ENCODE assay signal across 14 cellular contexts in genomic region chr12:96073346-96074336, GRCh38. TPM values are rescaled to one million over a fixed set of nuclear protein-coding genes. Genes with fewer than 3 reads are reported as not detected.
DNase-seq lines count a peak whose midpoint lies in the region; ATAC-seq and TF ChIP-seq lines count a peak whose summit lies in the region.
"Had no signal": no experiment of that assay in that cellular context is flagged by ENCODE, and none has a peak within 500 bp of the region (broad histone marks: within the 10 kb centered on the region; RNA-seq: fewer than 3 reads in every experiment).

No MANE protein-coding gene starts in this region.

- no peak overlapping the region for H3K9ac ChIP-seq in mesenchymal stem cell (ENCODE audit: low read length)

- H3K4me1 Mint-ChIP-seq in stimulated activated effector memory CD8-positive, alpha-beta T cell treated with anti-CD3 and anti-CD28 coated beads, Interleukin-12 subunit alpha, Interleukin-12 subunit beta, amount 100 ng/mL, for 72 hours: peaks cover 16% of the 10 kb centered on the region
- peaks cover 7% of the 10 kb centered on the region for H3K4me1 Mint-ChIP-seq in Caco-2 (ENCODE audit: low read depth, unreplicated experiment)

- H3K23ac ChIP-seq in mesenchymal stem cell (ENCODE audit: low read length in 2 of 2): no peak overlapping the region

- H3K36me3 Mint-ChIP-seq in stimulated activated effector memory CD8-positive, alpha-beta T cell treated with anti-CD3 and anti-CD28 coated beads, Interleukin-12 subunit alpha, Interleukin-12 subunit beta, amount 100 ng/mL, for 72 hours: no peaks in the 10 kb centered on the region
- H3K36me3 Mint-ChIP-seq in Caco-2 (ENCODE audit: insufficient read depth, unreplicated experiment): no peaks in the 10 kb centered on the region
- H3K36me3 Mint-ChIP-seq: activated naive CD8-positive, alpha-beta T cell; natural killer cell treated with Interleukin-12 subunit alpha and Interleukin-12 subunit beta and Interleukin-15 and Interleukin-18, amount 100 ng/mL, for 72 hours had no signal

- H3K4ac ChIP-seq in mesenchymal stem cell (ENCODE audit: low read depth in 1 of 2, low read length in 2 of 2): no peak overlapping the region

- H3K4me3 Mint-ChIP-seq in stimulated activated effector memory CD8-positive, alpha-beta T cell treated with anti-CD3 and anti-CD28 coated beads, Interleukin-12 subunit alpha, Interleukin-12 subunit beta, amount 100 ng/mL, for 72 hours: no peak overlapping the region
- no peak overlapping the region for H3K4me3 Mint-ChIP-seq in Caco-2 (ENCODE audit: unreplicated experiment)
- H3K4me3 Mint-ChIP-seq: activated naive CD8-positive, alpha-beta T cell; natural killer cell treated with Interleukin-12 subunit alpha and Interleukin-12 subunit beta and Interleukin-15 and Interleukin-18, amount 100 ng/mL, for 72 hours had no signal

- H2BK15ac ChIP-seq in mesenchymal stem cell (ENCODE audit: low read depth, poor library complexity, severe bottlenecking): no peak overlapping the region

- DNase-seq in SIG-M5 treated with dmso at 0.1 percent for 504 hours (lab: John Stamatoyannopoulos, UW; ENCODE audit: unreplicated experiment): peak; percentile 53
- no peak for DNase-seq in SIG-M5 (lab: John Stamatoyannopoulos, UW)
- peak; percentile 10 for DNase-seq in NCI-H510A (lab: John Stamatoyannopoulos, UW)
- DNase-seq in stimulated activated effector memory CD8-positive, alpha-beta T cell treated with anti-CD3 and anti-CD28 coated beads, Interleukin-12 subunit alpha, Interleukin-12 subunit beta, amount 100 ng/mL, for 72 hours (ENCODE audit: low spot score in 2 of 2): no peak
- DNase-seq in mesenchymal stem cell: no peak
- DNase-seq in putamen (ENCODE audit: low spot score): no peak
- DNase-seq in Caco-2: no peak
- DNase-seq: activated CD8-positive, alpha-beta memory T cell treated with anti-CD3 and anti-CD28 coated beads for 24 hours; T-helper 2 cell; uterus had no signal

- no TSS peak for BruUV-seq in Caco-2 (replicated peaks; lab: Mats Ljungman, UMichigan)

- H3K36me3 ChIP-seq in ectodermal cell (ENCODE audit: control insufficient read depth, insufficient read depth, low read length) (no peaks in the 10 kb centered on the region), mesenchymal stem cell (ENCODE audit: control insufficient read depth in 1 of 2, insufficient read depth in 2 of 2, low read depth in 1 of 2, low read length in 2 of 2) (no peaks in the 10 kb centered on the region), Caco-2 (ENCODE audit: control insufficient read depth, insufficient read depth, low read length) (no peaks in the 10 kb centered on the region)
- H3K36me3 ChIP-seq: uterus had no signal

- no peak overlapping the region for H3K18ac ChIP-seq in mesenchymal stem cell (ENCODE audit: low read depth in 1 of 2, low read length in 2 of 2)

- H3K4me3 ChIP-seq in ectodermal cell (ENCODE audit: insufficient read depth, low read depth, low read length) (no peak overlapping the region), mesenchymal stem cell (ENCODE audit: insufficient read depth in 1 of 2, low read depth in 1 of 2, low read length in 2 of 2) (no peak overlapping the region), Caco-2 (ENCODE audit: low read depth, low read length) (no peak overlapping the region)
- H3K4me3 ChIP-seq: skin epidermis, uterus had no signal

- H3K14ac ChIP-seq in mesenchymal stem cell (ENCODE audit: low read length in 2 of 2): no peak overlapping the region

- no peak overlapping the region for H3K4me2 ChIP-seq in mesenchymal stem cell (ENCODE audit: low read length, poor library complexity, severe bottlenecking)

- no peak overlapping the region for H2AK5ac ChIP-seq in mesenchymal stem cell (ENCODE audit: low read length, severe bottlenecking)

- H3K9me3 ChIP-seq in ectodermal cell (ENCODE audit: control insufficient read depth, low read length) (no peaks in the 10 kb centered on the region), mesenchymal stem cell (ENCODE audit: control insufficient read depth, low read length) (no peaks in the 10 kb centered on the region), Caco-2 (no peaks in the 10 kb centered on the region)
- H3K9me3 ChIP-seq: uterus had no signal

- H2BK120ac ChIP-seq in mesenchymal stem cell (ENCODE audit: low read depth, low read length): no peak overlapping the region

- no peak overlapping the region for H3K27ac Mint-ChIP-seq in stimulated activated effector memory CD8-positive, alpha-beta T cell treated with anti-CD3 and anti-CD28 coated beads, Interleukin-12 subunit alpha, Interleukin-12 subunit beta, amount 100 ng/mL, for 72 hours
- H3K27ac Mint-ChIP-seq in Caco-2 (ENCODE audit: unreplicated experiment): no peak overlapping the region
- H3K27ac Mint-ChIP-seq: activated naive CD8-positive, alpha-beta T cell; natural killer cell treated with Interleukin-12 subunit alpha and Interleukin-12 subunit beta and Interleukin-15 and Interleukin-18, amount 100 ng/mL, for 72 hours had no signal

- H3K4me1 ChIP-seq in ectodermal cell (ENCODE audit: control insufficient read depth, insufficient read depth, low read length) (peaks cover 10% of the 10 kb centered on the region), mesenchymal stem cell (ENCODE audit: control insufficient read depth, insufficient read depth, low read depth, low read length) (peaks cover 4% of the 10 kb centered on the region), Caco-2 (no peaks in the 10 kb centered on the region)
- H3K4me1 ChIP-seq: uterus had no signal

- H4K8ac ChIP-seq in mesenchymal stem cell (ENCODE audit: low read length): no peak overlapping the region

- no peak overlapping the region for H4K91ac ChIP-seq in mesenchymal stem cell (ENCODE audit: low read length)

- WGBS in ectodermal cell, 2 experiments: 85 to 90% methylated on average over 7 of the region's 7 CpGs
- WGBS in mesenchymal stem cell: 91% methylated on average over 7 of the region's 7 CpGs

- H3K27me3 Mint-ChIP-seq in Caco-2 (ENCODE audit: insufficient read depth, unreplicated experiment): no peaks in the 10 kb centered on the region
- H3K27me3 Mint-ChIP-seq: activated naive CD8-positive, alpha-beta T cell had no signal

- no peak overlapping the region for H2BK12ac ChIP-seq in mesenchymal stem cell (ENCODE audit: low read length in 2 of 2)

- no peak overlapping the region for H2BK5ac ChIP-seq in mesenchymal stem cell (ENCODE audit: low read depth, low read length, poor library complexity, severe bottlenecking)

- TF ChIP-seq CTCF in Caco-2 (IDR thresholded peaks at IDR 0.05; ENCODE audit: insufficient read depth in 1 of 2, low read depth in 1 of 2, low read length in 1 of 2, severe bottlenecking in 1 of 2, unreplicated experiment in 1 of 2): no peak

- peak; percentile 39 for ATAC-seq in stimulated activated effector memory CD8-positive, alpha-beta T cell treated with anti-CD3 and anti-CD28 coated beads, Interleukin-12 subunit alpha, Interleukin-12 subunit beta, amount 100 ng/mL, for 72 hours
- ATAC-seq: natural killer cell treated with Interleukin-12 subunit alpha and Interleukin-12 subunit beta and Interleukin-15 and Interleukin-18, amount 100 ng/mL, for 72 hours had no signal

- POLR2A ChIA-PET in Caco-2 (lab: Charles Lee): no interaction called here

- intact Hi-C loops in Caco-2 (cut with micrococcal nuclease; ENCODE audit: unreplicated experiment): no loop called here

- no peaks in the 10 kb centered on the region for H3K79me1 ChIP-seq in mesenchymal stem cell (replicated peaks; ENCODE audit: low read length, poor library complexity, severe bottlenecking)

- H2AFZ ChIP-seq in mesenchymal stem cell (ENCODE audit: low read depth, low read length): no peak overlapping the region

- CTCF ChIA-PET in Caco-2 (lab: Charles Lee): interaction anchor here (1.1 kb wide), 1 partner anchor 9 kb away, joined by 3 read pairs; no protein-coding TSS in a partner anchor

- H3K27ac ChIP-seq in ectodermal cell (ENCODE audit: insufficient read depth, low read depth, low read length, poor library complexity, severe bottlenecking): peak overlapping the region; percentile 45
- no peak overlapping the region for H3K27ac ChIP-seq in mesenchymal stem cell (ENCODE audit: low read length, poor library complexity, severe bottlenecking)
- H3K27ac ChIP-seq: uterus had no signal

- H3K9me3 Mint-ChIP-seq in stimulated activated effector memory CD8-positive, alpha-beta T cell treated with anti-CD3 and anti-CD28 coated beads, Interleukin-12 subunit alpha, Interleukin-12 subunit beta, amount 100 ng/mL, for 72 hours: no peaks in the 10 kb centered on the region
- H3K9me3 Mint-ChIP-seq in Caco-2 (ENCODE audit: unreplicated experiment): no peaks in the 10 kb centered on the region
- H3K9me3 Mint-ChIP-seq: natural killer cell treated with Interleukin-12 subunit alpha and Interleukin-12 subunit beta and Interleukin-15 and Interleukin-18, amount 100 ng/mL, for 72 hours had no signal

- H3K27me3 ChIP-seq in ectodermal cell (ENCODE audit: control insufficient read depth, insufficient read depth, low read length, poor library complexity, severe bottlenecking): no peaks in the 10 kb centered on the region
- H3K27me3 ChIP-seq in mesenchymal stem cell (ENCODE audit: control insufficient read depth in 1 of 2, insufficient read depth in 1 of 2, low read length in 2 of 2): peaks cover 0 to 3% of the 10 kb centered on the region in 2 experiments
- H3K27me3 ChIP-seq in Caco-2 (replicated peaks; ENCODE audit: control insufficient read depth, insufficient read depth, low read length): no peaks in the 10 kb centered on the region
- H3K27me3 ChIP-seq: uterus had no signal

RNA-seq across cellular contexts. Expression of gene LTA4H, which starts 38.3 kb away (rescaled TPM):
- 215 TPM for polyA plus RNA-seq in ectodermal cell (2013, experiment 1 of 4)
- 233 TPM for polyA plus RNA-seq in ectodermal cell (2013, experiment 2 of 4)
- polyA plus RNA-seq in ectodermal cell (2013, experiment 3 of 4): 169 TPM
- polyA plus RNA-seq in ectodermal cell (2013, experiment 4 of 4): 188 TPM
- polyA plus RNA-seq in mesenchymal stem cell (2013, experiment 1 of 2): 80.6 TPM
- polyA plus RNA-seq in mesenchymal stem cell (2013, experiment 2 of 2): 84.4 TPM
- 56.7 and 61.9 TPM in 2 replicates for total RNA-seq in Caco-2 (2022)

Comparison
In these comparisons a context has a peak if more than half of its experiments do, and no peak if none do; other contexts are left out.
1. DNase-seq: peak in SIG-M5 treated with dmso at 0.1 percent for 504 hours (single experiment) and NCI-H510A (single experiment); none in SIG-M5 (single experiment), stimulated activated effector memory CD8-positive, alpha-beta T cell treated with anti-CD3 and anti-CD28 coated beads, Interleukin-12 subunit alpha, Interleukin-12 subunit beta, amount 100 ng/mL, for 72 hours (0 of 2), mesenchymal stem cell (single experiment), putamen (single experiment) and Caco-2 (0 of 2).